8 cellular contexts compared by ENCODE assay signal in the genomic region with DNA sequence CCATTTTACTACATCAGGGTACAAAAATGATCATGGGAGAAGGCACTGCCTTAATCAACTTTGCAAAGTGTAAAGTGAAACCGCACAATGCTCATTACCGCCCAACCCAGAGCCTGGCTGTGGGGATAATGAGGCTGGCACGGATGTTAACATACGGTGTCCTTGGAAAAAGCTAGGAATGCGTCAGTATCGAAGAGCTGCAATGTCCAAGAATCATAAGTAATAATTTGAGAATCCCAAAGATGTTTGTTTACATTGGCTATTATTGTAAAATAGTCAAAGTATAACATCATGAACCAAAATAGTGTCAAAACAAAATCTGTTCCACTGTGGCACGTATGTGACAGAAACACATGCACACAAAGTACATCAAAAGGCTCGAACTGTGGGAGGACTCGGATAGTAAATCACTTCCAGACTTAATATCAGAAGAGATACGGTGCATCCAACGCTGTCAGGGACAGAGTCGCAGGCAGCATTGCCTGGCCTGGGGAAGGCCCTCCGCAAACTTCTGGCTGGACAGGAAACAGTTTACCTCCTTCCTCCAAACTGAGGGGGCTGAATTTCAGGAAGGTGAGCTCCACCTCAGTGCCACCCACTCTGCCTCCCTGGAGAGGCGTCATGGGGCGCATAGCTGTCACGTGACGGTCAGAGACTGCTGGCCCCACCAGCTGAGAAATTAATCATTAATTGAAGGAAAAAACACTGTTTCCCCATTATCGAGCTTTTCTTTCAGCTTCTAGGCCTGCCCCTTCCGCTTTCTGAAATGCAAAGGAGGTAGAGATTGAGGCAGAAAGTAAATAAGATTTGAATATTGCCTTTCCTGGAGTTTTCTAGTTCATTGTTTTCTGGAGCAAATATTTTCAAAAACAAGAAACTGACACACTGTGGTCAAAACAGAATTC. TPM values are rescaled to one million over a fixed set of nuclear protein-coding genes. Genes with fewer than 3 reads are reported as not detected.
DNase-seq lines count a peak whose midpoint lies in the region; ATAC-seq, FAIRE-seq and TF ChIP-seq lines count a peak whose summit lies in the region.

No MANE protein-coding gene starts in this region.

- H3K36me3 ChIP-seq in DND-41 (ENCODE audit: insufficient read depth, low read length), result no peaks in the 10 kb centered on the region; the same call in 1 of the 2 replicates
- H3K36me3 ChIP-seq in heart right ventricle, result peaks cover 0 to 7% (median 0%) of the 10 kb centered on the region in 9 donors
- H3K36me3 ChIP-seq in psoas muscle (ENCODE audit: insufficient read depth in 1 of 2, low read depth in 1 of 2), result no peaks in the 10 kb centered on the region

- H3K36me3 Mint-ChIP-seq in activated CD8-positive, alpha-beta T cell treated with anti-CD3 and anti-CD28 coated beads for 36 hours (ENCODE audit: low read depth), result peaks cover 24% of the 10 kb centered on the region

- peak overlapping the region; percentile 95 for H3K4me3 Mint-ChIP-seq in activated CD8-positive, alpha-beta T cell treated with anti-CD3 and anti-CD28 coated beads for 36 hours

- H3K4me3 ChIP-seq in DND-41 (ENCODE audit: low read depth in 1 of 2, low read length in 2 of 2), result peak overlapping the region in 1 of 2 experiments; percentile 63; a peak in 3 of 4 replicates
- peak overlapping the region; percentile 31 to 73 (median 68) for H3K4me3 ChIP-seq in heart right ventricle
- H3K4me3 ChIP-seq in psoas muscle, result peak overlapping the region; percentile 67

- H3K27ac Mint-ChIP-seq in activated CD8-positive, alpha-beta T cell treated with anti-CD3 and anti-CD28 coated beads for 36 hours, result peak overlapping the region; percentile 76

- ATAC-seq in DND-41 (ENCODE audit: insufficient read depth, low read depth) (no peak), heart right ventricle (peak in 3 of 8 donors; percentile 1 to 12 (median 7)), psoas muscle (no peak), HG02623 (IDR thresholded peaks at IDR 0.05; ENCODE audit: unreplicated experiment) (no peak)
- ATAC-seq in activated CD8-positive, alpha-beta T cell treated with anti-CD3 and anti-CD28 coated beads for 36 hours, result no peak

- intact Hi-C loops in activated CD8-positive, alpha-beta T cell treated with anti-CD3 and anti-CD28 coated beads for 36 hours (cut with micrococcal nuclease), result loop anchor here (5.0 to 10.0 kb wide), 8 partner anchors 98 to 1585 kb away; no protein-coding TSS in a partner anchor
- intact Hi-C loops in heart right ventricle (cut with DNase I) (loop anchor here in 9 of 10 donors (5.0 to 10.0 kb wide), 23 partner anchors 95 to 1585 kb away; no protein-coding TSS in a partner anchor), psoas muscle (cut with DNase I) (loop anchor here (5.0 to 10.0 kb wide), 4 partner anchors 265 to 1475 kb away; no protein-coding TSS in a partner anchor)

- peak overlapping the region; percentile 71 for H3K9ac ChIP-seq in DND-41 (ENCODE audit: low read depth, low read length)

- CTCF ChIA-PET in activated CD8-positive, alpha-beta T cell treated with anti-CD3 and anti-CD28 coated beads for 36 hours (lab: Charles Lee), result interaction anchor here (0.8 to 2.3 kb wide), 6 partner anchors 94 to 1582 kb away, joined by 3 to 8 read pairs (median 3); no protein-coding TSS in a partner anchor

- 5 to 12% methylated on average over 19 of the region's 19 CpGs for WGBS in heart right ventricle, 2 donors
- 29 to 53% (median 40%) methylated on average over 19 of the region's 19 CpGs for whole genome bisulfite sequencing in psoas muscle, 3 donors

- peaks cover 39% of the 10 kb centered on the region for H3K4me1 Mint-ChIP-seq in activated CD8-positive, alpha-beta T cell treated with anti-CD3 and anti-CD28 coated beads for 36 hours (ENCODE audit: low read depth)

- FAIRE-seq in GM19239 (lab: Jason Lieb, UNC), result no peak

- H3K4me1 ChIP-seq in DND-41 (ENCODE audit: insufficient read depth, low read length) (peaks cover 48% of the 10 kb centered on the region), heart right ventricle (peaks cover 0 to 61% (median 49%) of the 10 kb centered on the region in 9 donors), psoas muscle (peaks cover 26% of the 10 kb centered on the region)

- H4K20me1 ChIP-seq in DND-41 (ENCODE audit: insufficient read depth, low read length), result peaks cover 6% of the 10 kb centered on the region; the same call in 1 of the 2 replicates

- H2AFZ ChIP-seq in DND-41 (ENCODE audit: low read depth, low read length), result no peak overlapping the region; the same call in 1 of the 2 replicates

- no peaks in the 10 kb centered on the region for H3K9me3 ChIP-seq in DND-41 (ENCODE audit: insufficient read depth, low read length, severe bottlenecking)
- H3K9me3 ChIP-seq in heart right ventricle, result peaks cover 0 to 4% (median 0%) of the 10 kb centered on the region in 11 donors
- H3K9me3 ChIP-seq in psoas muscle, result no peaks in the 10 kb centered on the region

- DNase-seq in DND-41, result no peak
- peak; percentile 76 for DNase-seq in NCI-H1105 (lab: John Stamatoyannopoulos, UW)
- no peak for DNase-seq in activated CD8-positive, alpha-beta T cell treated with anti-CD3 and anti-CD28 coated beads for 36 hours
- peak; percentile 49 to 66 for DNase-seq in heart right ventricle
- no peak for DNase-seq in psoas muscle
- DNase-seq in OCI-M2 (lab: John Stamatoyannopoulos, UW; ENCODE audit: unreplicated experiment), result no peak
- no peak for DNase-seq in GM19239 (ENCODE audit: insufficient read length, low spot score)

- peaks cover 24% of the 10 kb centered on the region for H3K79me2 ChIP-seq in DND-41 (ENCODE audit: insufficient read depth, low read length)

- peaks cover 9% of the 10 kb centered on the region for H3K9me3 Mint-ChIP-seq in activated CD8-positive, alpha-beta T cell treated with anti-CD3 and anti-CD28 coated beads for 36 hours

- H3K27me3 ChIP-seq in DND-41 (ENCODE audit: insufficient read depth, low read length, poor library complexity) (no peaks in the 10 kb centered on the region), heart right ventricle (peaks cover 0 to 27% (median 0%) of the 10 kb centered on the region in 7 donors), psoas muscle (ENCODE audit: insufficient read depth in 3 of 3, low read length in 2 of 3) (no peaks in the 10 kb centered on the region)

- peaks cover 24% of the 10 kb centered on the region for H3K27me3 Mint-ChIP-seq in activated CD8-positive, alpha-beta T cell treated with anti-CD3 and anti-CD28 coated beads for 36 hours

- no peak for TF ChIP-seq CTCF in DND-41 (IDR thresholded peaks at IDR 0.05; ENCODE audit: borderline replicate concordance, extremely low read depth, low read length, poor library complexity, severe bottlenecking)
- no peak for TF ChIP-seq CTCF in activated CD8-positive, alpha-beta T cell treated with anti-CD3 and anti-CD28 coated beads for 36 hours (IDR thresholded peaks at IDR 0.05)
- no peak for TF ChIP-seq CTCF in heart right ventricle (IDR thresholded peaks at IDR 0.05)
- no peak for TF ChIP-seq CTCF in psoas muscle (IDR thresholded peaks at IDR 0.05)

- POLR2A ChIA-PET in activated CD8-positive, alpha-beta T cell treated with anti-CD3 and anti-CD28 coated beads for 36 hours (lab: Charles Lee), result interaction anchor here (0.7 to 6.7 kb wide), 10 partner anchors 8 to 353 kb away, joined by 3 to 54 read pairs (median 6); no protein-coding TSS in a partner anchor

- H3K4me2 ChIP-seq in DND-41 (ENCODE audit: insufficient read depth, low read length), result peak overlapping the region; percentile 82

- H3K27ac ChIP-seq in DND-41 (ENCODE audit: low read length) (peak overlapping the region; percentile 71), heart right ventricle (peak overlapping the region; percentile 93 to 100 (median 99)), psoas muscle (peak overlapping the region; percentile 93)

RNA-seq across cellular contexts. Expression of a gene that starts 1.8 kb away (rescaled TPM):
- total RNA-seq in activated CD8-positive, alpha-beta T cell treated with anti-CD3 and anti-CD28 coated beads for 36 hours, result 10 to 100 TPM; 85.7 to 91.6 TPM
- total RNA-seq in heart right ventricle (10 to 100 TPM; 20.8 to 49.7 (median 27.2) TPM), psoas muscle (10 to 100 TPM in 2 of 4 donors, 1 to 10 TPM in 2; 4.1 to 15.4 (median 11.8) TPM)
- polyA plus RNA-seq in heart right ventricle (100 to 1,000 TPM in 1 of 2 donors, 10 to 100 TPM in 1; 70.3 to 113 TPM), psoas muscle (10 to 100 TPM in 2 of 3 donors, 1 to 10 TPM in 1; 7.7 to 33.0 (median 19.5) TPM)

Comparison
In these comparisons a context has a peak if more than half of its experiments do, and no peak if none do; other contexts are left out.
1. DNase-seq: peak in NCI-H1105 (single experiment) and heart right ventricle (2 of 2); none in DND-41 (single experiment), activated CD8-positive, alpha-beta T cell treated with anti-CD3 and anti-CD28 coated beads for 36 hours (single experiment), psoas muscle (0 of 2), OCI-M2 (single experiment) and GM19239 (single experiment).
2. Peak in every context shown above with its lines, with median percentiles within 50 percentile points of each other: H3K27ac ChIP-seq.